In the genomic region with DNA sequence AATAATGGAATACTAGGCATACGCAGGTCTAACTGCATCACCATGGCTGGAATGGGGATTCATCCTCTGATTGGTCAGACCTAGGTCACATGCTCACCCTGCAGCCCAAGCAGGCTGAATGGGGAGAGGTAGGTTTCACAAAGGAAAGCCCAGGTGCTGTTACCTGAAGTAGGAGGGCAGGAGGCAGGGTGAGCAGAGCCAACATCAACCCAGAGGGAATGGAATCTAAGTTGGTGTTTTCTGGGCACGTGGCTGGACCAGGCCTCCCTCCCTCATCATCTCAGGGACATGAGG, we compare ENCODE assay signal across 27 cellular contexts. TPM values are rescaled to one million over a fixed set of nuclear protein-coding genes. Genes with fewer than 3 reads are reported as not detected.
DNase-seq lines count a peak whose midpoint lies in the region; ATAC-seq, FAIRE-seq and TF ChIP-seq lines count a peak whose summit lies in the region.
"Had no signal": no experiment of that assay in that cellular context is flagged by ENCODE, and none has a peak within 500 bp of the region (broad histone marks: within the 10 kb centered on the region; RNA-seq: fewer than 3 reads in every experiment).

No MANE protein-coding gene starts in this region.

- no peak for TF ChIP-seq RAD21 in H1 (IDR thresholded peaks at IDR 0.05 in 1 of 2, conservative IDR thresholded peaks at IDR 0.05 in 1 of 2; ENCODE audit: low read depth in 2 of 2, low read length in 2 of 2)

- H4K20me1 ChIP-seq in GM23338 (replicated peaks; ENCODE audit: insufficient read depth) = no peaks in the 10 kb centered on the region
- no peaks in the 10 kb centered on the region for H4K20me1 ChIP-seq in H1 (replicated peaks in 1 of 2; ENCODE audit: control insufficient read depth in 1 of 2, insufficient read depth in 2 of 2, low read length in 2 of 2)

- no peak for TF ChIP-seq POLR2A in H1 (IDR thresholded peaks at IDR 0.05; ENCODE audit: control extremely low read depth in 1 of 2, low read depth in 2 of 2, low read length in 2 of 2)

- H3K27me3 ChIP-seq in GM23338 (ENCODE audit: insufficient read depth) (no peaks in the 10 kb centered on the region), H1 (replicated peaks in 1 of 4; ENCODE audit: control insufficient read depth in 3 of 4, extremely low read depth in 1 of 4, insufficient read depth in 3 of 4, low read length in 3 of 4) (no peaks in the 10 kb centered on the region), left ventricle myocardium inferior (ENCODE audit: low read depth) (no peaks in the 10 kb centered on the region)

- H3K36me3 ChIP-seq in GM23338 (ENCODE audit: insufficient read depth) (no peaks in the 10 kb centered on the region), H1 (ENCODE audit: control insufficient read depth in 2 of 4, insufficient read depth in 4 of 4, low read length in 3 of 4) (no peaks in the 10 kb centered on the region), left ventricle myocardium inferior (no peaks in the 10 kb centered on the region)

- H3K14ac ChIP-seq in H1 (ENCODE audit: insufficient read length) = no peak overlapping the region

- no peak overlapping the region for H2BK20ac ChIP-seq in H1 (ENCODE audit: low read length)

- no peaks in the 10 kb centered on the region for H3F3A ChIP-seq in GM23338 (replicated peaks; ENCODE audit: low read depth)

- H3K23ac ChIP-seq in H1 (ENCODE audit: insufficient read length) = no peak overlapping the region

- no peak overlapping the region for H2BK5ac ChIP-seq in H1 (ENCODE audit: low read depth, low read length)

- H3K27ac Mint-ChIP-seq in GM23338 = no peak overlapping the region
- H3K27ac Mint-ChIP-seq: CD8-positive, alpha-beta T cell; H9 had no signal

- TF ChIP-seq EP300 in H1 (IDR thresholded peaks at IDR 0.05; ENCODE audit: borderline replicate concordance in 1 of 2, low read depth in 2 of 2, low read length in 2 of 2) = no peak

- H3K23me2 ChIP-seq in H1 (ENCODE audit: low read depth, low read length) = no peaks in the 10 kb centered on the region

- peaks cover 33% of the 10 kb centered on the region for H3K4me1 Mint-ChIP-seq in GM23338

- peaks cover 7% of the 10 kb centered on the region; the same call in 1 of the 2 replicates for H3K9me2 ChIP-seq in GM23338 (ENCODE audit: insufficient read depth)

- H3K4me3 ChIP-seq in GM23338 (no peak overlapping the region), H1 (ENCODE audit: extremely low read depth in 1 of 4, insufficient read depth in 2 of 4, low read depth in 3 of 4, low read length in 4 of 4) (no peak overlapping the region), left ventricle myocardium inferior (no peak overlapping the region)
- H3K4me3 ChIP-seq: PC-9, SK-N-MC had no signal

- H3K9me3 ChIP-seq in H1 (ENCODE audit: insufficient read depth in 2 of 2, low read depth in 1 of 2, low read length in 1 of 2) (no peaks in the 10 kb centered on the region), left ventricle myocardium inferior (replicated peaks) (no peaks in the 10 kb centered on the region)

- no peaks in the 10 kb centered on the region for H3K79me1 ChIP-seq in H1 (ENCODE audit: low read depth, low read length)

- WGBS in H1 (ENCODE audit: extremely low coverage in 1 of 2, insufficient coverage in 1 of 2, insufficient read length in 1 of 2, insufficient replicate concordance in 2 of 2, low coverage in 1 of 2, low lambda C conversion rate in 2 of 2, missing lambda C conversion rate in 1 of 2), 2 experiments = 93% methylated on average over 2 of the region's 2 CpGs; no CpG with 5 or more reads in 1 of the 2 experiments

- H3K36me3 Mint-ChIP-seq in GM23338 (ENCODE audit: low read depth) = no peaks in the 10 kb centered on the region; the same call in 2 of the 3 replicates
- H3K36me3 Mint-ChIP-seq: CD8-positive, alpha-beta T cell had no signal

- peaks cover 16% of the 10 kb centered on the region for H3K27me3 Mint-ChIP-seq in GM23338 (ENCODE audit: insufficient read depth, low read depth, poor library complexity)

- H2BK12ac ChIP-seq in H1 (ENCODE audit: low read depth, low read length) = peak overlapping the region; percentile 22; the same call in 1 of the 2 replicates

- no peaks in the 10 kb centered on the region for H3K9me3 Mint-ChIP-seq in GM23338
- H3K9me3 Mint-ChIP-seq: CD8-positive, alpha-beta T cell had no signal

- H3K18ac ChIP-seq in H1 (ENCODE audit: extremely low read depth, low read length) = no peak overlapping the region

- H3K56ac ChIP-seq in H1 (replicated peaks; ENCODE audit: insufficient read length, low read depth, low read length) = no peak overlapping the region

- no peak for FAIRE-seq in H1 (lab: Jason Lieb, UNC)
- FAIRE-seq: GM18507 had no signal

- CTCF ChIA-PET in H1 (lab: Charles Lee; ENCODE audit: partially characterized antibody) = interaction anchor here (1.2 to 1.8 kb wide), 2 partner anchors 14 to 23 kb away, joined by 3 to 4 read pairs; no protein-coding TSS in a partner anchor

- peak; percentile 51 for ATAC-seq in GM23338
- no peak for ATAC-seq in GM21381 (IDR thresholded peaks at IDR 0.05; ENCODE audit: unreplicated experiment)
- ATAC-seq: CD8-positive, alpha-beta T cell had no signal

- no peak overlapping the region for H3K9ac ChIP-seq in H1 (replicated peaks in 1 of 4; ENCODE audit: extremely low read depth in 1 of 4, low read depth in 3 of 4, low read length in 3 of 4)

- DNase-seq in NCI-H146 (lab: John Stamatoyannopoulos, UW) (peak; percentile 18), NCI-H146 treated with DMSO at 0.1 percent for 48 hours (lab: John Stamatoyannopoulos, UW; ENCODE audit: unreplicated experiment) (no peak), GM23338 (ENCODE audit: low spot score) (no peak), NCI-H69 (lab: John Stamatoyannopoulos, UW) (peak; percentile 3), H1 (ENCODE audit: low read depth in 1 of 2, low spot score in 2 of 2) (no peak), DMS153 (lab: John Stamatoyannopoulos, UW) (no peak), left ventricle myocardium inferior (no peak)
- DNase-seq: 8988T; AML-193; C1 segment of cervical spinal cord; CD8-positive, alpha-beta T cell; GDM1; H9; NCI-H187 treated with DMSO at 0.1 percent for 48 hours; NCI-H2171 treated with DMSO at 0.1 percent for 48 hours; NCI-H446; NCI-H526; PC-9; SHP77 treated with DMSO at 0.1 percent for 48 hours had no signal

- no peak overlapping the region; the same call in 2 of the 3 replicates for H3K4me3 Mint-ChIP-seq in GM23338
- H3K4me3 Mint-ChIP-seq: CD8-positive, alpha-beta T cell; H9 had no signal

- H2AFZ ChIP-seq in GM23338 (peak overlapping the region; percentile 74; the same call in 1 of the 2 replicates), H1 (ENCODE audit: low read length) (no peak overlapping the region)
- H2AFZ ChIP-seq: PC-9 had no signal

- no peak overlapping the region for H2AK5ac ChIP-seq in H1 (ENCODE audit: low read depth, low read length)

- POLR2A ChIA-PET in H1 (lab: Charles Lee; ENCODE audit: partially characterized antibody) = no interaction called here

- H2BK15ac ChIP-seq in H1 (ENCODE audit: low read length) = no peak overlapping the region

- H4K5ac ChIP-seq in H1 (ENCODE audit: insufficient read length, low read depth, low read length) = no peak overlapping the region

- TF ChIP-seq CTCF in GM23338 (conservative IDR thresholded peaks at IDR 0.05; ENCODE audit: low read depth in 2 of 2) (no peak), H1 (IDR thresholded peaks at IDR 0.05; ENCODE audit: control extremely low read depth in 1 of 3, insufficient read depth in 1 of 3, low read depth in 1 of 3, low read length in 3 of 3) (no peak), left ventricle myocardium inferior (IDR thresholded peaks at IDR 0.05; ENCODE audit: borderline replicate concordance) (no peak)

- no peak overlapping the region for H4K8ac ChIP-seq in H1 (ENCODE audit: extremely low read depth, insufficient read depth, low read length)

- H3K79me2 ChIP-seq in GM23338 (replicated peaks; ENCODE audit: insufficient read depth) (no peaks in the 10 kb centered on the region), H1 (ENCODE audit: control insufficient read depth in 1 of 2, insufficient read depth in 2 of 2, low read length in 2 of 2) (no peaks in the 10 kb centered on the region)

- intact Hi-C loops in left ventricle myocardium inferior (cut with micrococcal nuclease) = no loop called here

- H4K91ac ChIP-seq in H1 (replicated peaks; ENCODE audit: insufficient read length, low read length) = no peak overlapping the region

- H3K4ac ChIP-seq in H1 (replicated peaks; ENCODE audit: insufficient read length, low read depth, low read length) = no peak overlapping the region

- H3K4me1 ChIP-seq in GM23338 (ENCODE audit: insufficient read depth) = peaks cover 19% of the 10 kb centered on the region; the same call in 1 of the 2 replicates
- H3K4me1 ChIP-seq in H1 (replicated peaks in 1 of 4; ENCODE audit: control insufficient read depth in 3 of 4, insufficient read depth in 4 of 4, low read length in 3 of 4) = peaks cover 4 to 10% (median 6%) of the 10 kb centered on the region in 4 experiments
- no peaks in the 10 kb centered on the region for H3K4me1 ChIP-seq in left ventricle myocardium inferior

- no peak overlapping the region for H3K4me2 ChIP-seq in GM23338
- no peak overlapping the region for H3K4me2 ChIP-seq in H1 (ENCODE audit: insufficient read depth in 1 of 2, low read depth in 2 of 2, low read length in 2 of 2)

- no peak overlapping the region for H2BK120ac ChIP-seq in H1 (replicated peaks; ENCODE audit: low read depth, low read length)

- H3K27ac ChIP-seq in GM23338 (ENCODE audit: low read depth) (no peak overlapping the region), H1 (ENCODE audit: low read depth, low read length) (no peak overlapping the region), left ventricle myocardium inferior (replicated peaks) (no peak overlapping the region)
- H3K27ac ChIP-seq: HL-60, RWPE1, SK-N-MC had no signal

RNA-seq across cellular contexts. Expression of a gene that starts 6.7 kb away (rescaled TPM):
- not detected in 2 replicates for total RNA-seq in GM23338 (2014; rRNA removed; shearing (Covaris generic))
- polyA plus RNA-seq in GM23338 (2016; fragmentation: Nextera tagmentation; extraction: Ambion mirVana) = not detected in 2 replicates
- total RNA-seq in H1 (2021; fragmentation: NEBNext Ultra II Directional; extraction: Animal tissue kit (Norgen Biotek cat#: 25700)) = not detected in 2 replicates
- not detected in 2 replicates for polyA plus RNA-seq in H1 (2011; rRNA removed)
- polyA plus RNA-seq in H1 (2011; cell fraction: cytosol; rRNA removed) = not detected
- not detected for polyA plus RNA-seq in H1 (2011; cell fraction: nucleus; rRNA removed)
- polyA plus RNA-seq in H1 (2012, experiment 1 of 2) = not detected in 4 replicates
- not detected for polyA plus RNA-seq in H1 (2012, experiment 2 of 2)
- polyA plus RNA-seq in H1 (2013, experiment 1 of 2) = not detected
- polyA plus RNA-seq in H1 (2013, experiment 2 of 2) = not detected
- polyA minus RNA-seq in H1 (2011; rRNA and poly(A)+ RNA removed) = not detected in 2 replicates
- not detected for polyA minus RNA-seq in H1 (2011; cell fraction: cytosol; rRNA and poly(A)+ RNA removed)
- not detected for polyA minus RNA-seq in H1 (2011; cell fraction: nucleus; rRNA and poly(A)+ RNA removed)
- total RNA-seq in left ventricle myocardium inferior = not detected
- total RNA-seq: CD8-positive, alpha-beta T cell; H9; HT-29; M059J; PC-9 had no signal
- polyA plus RNA-seq: AG04450 had no signal

RNA-seq across cellular contexts. Expression of a gene that starts 7.9 kb away (rescaled TPM):
- not detected in 2 replicates for total RNA-seq in GM23338 (2014; rRNA removed; shearing (Covaris generic))
- not detected in 2 replicates for polyA plus RNA-seq in GM23338 (2016; fragmentation: Nextera tagmentation; extraction: Ambion mirVana)
- not detected in 2 replicates for total RNA-seq in H1 (2021; fragmentation: NEBNext Ultra II Directional; extraction: Animal tissue kit (Norgen Biotek cat#: 25700))
- not detected in 2 replicates for polyA plus RNA-seq in H1 (2011; rRNA removed)
- polyA plus RNA-seq in H1 (2011; cell fraction: cytosol; rRNA removed) = not detected
- not detected for polyA plus RNA-seq in H1 (2011; cell fraction: nucleus; rRNA removed)
- not detected in 4 replicates for polyA plus RNA-seq in H1 (2012, experiment 1 of 2)
- not detected for polyA plus RNA-seq in H1 (2012, experiment 2 of 2)
- not detected for polyA plus RNA-seq in H1 (2013, experiment 1 of 2)
- not detected for polyA plus RNA-seq in H1 (2013, experiment 2 of 2)
- not detected in 2 replicates for polyA minus RNA-seq in H1 (2011; rRNA and poly(A)+ RNA removed)
- polyA minus RNA-seq in H1 (2011; cell fraction: cytosol; rRNA and poly(A)+ RNA removed) = not detected
- 0.20 TPM for polyA minus RNA-seq in H1 (2011; cell fraction: nucleus; rRNA and poly(A)+ RNA removed)
- not detected for total RNA-seq in left ventricle myocardium inferior
- total RNA-seq: CD8-positive, alpha-beta T cell; H9; HT-29; PC-9 had no signal
- polyA plus RNA-seq: AG04450 had no signal

Comparison
In these comparisons a context has a peak if more than half of its experiments do, and no peak if none do; other contexts are left out.
1. DNase-seq: peak in NCI-H146 (single experiment) and NCI-H69 (single experiment); none in NCI-H146 treated with DMSO at 0.1 percent for 48 hours (single experiment), GM23338 (single experiment), H1 (0 of 2), DMS153 (single experiment) and left ventricle myocardium inferior (single experiment).